ENCODE assay signal across 24 cellular contexts in genomic region chr7:100789055-100789454, GRCh38. TPM values are rescaled to one million over a fixed set of nuclear protein-coding genes. Genes with fewer than 3 reads are reported as not detected.
A peak's percentile ranks its signal among the peaks of the same experiment; 100 is the strongest.
DNase-seq lines count a peak whose midpoint lies in the region; TF ChIP-seq lines count a peak whose summit lies in the region.
"Had no signal": no experiment of that assay in that cellular context is flagged by ENCODE, and none has a peak within 500 bp of the region (broad histone marks: within the 10 kb centered on the region; RNA-seq: fewer than 3 reads in every experiment).

No MANE protein-coding gene starts in this region.

- H3K4me3 ChIP-seq in GM12864 (ENCODE audit: low read depth, low read length) (no peak overlapping the region), cardiac fibroblast (replicated peaks in 1 of 2; ENCODE audit: low read depth in 2 of 2, low read length in 2 of 2) (no peak overlapping the region)
- H3K4me3 ChIP-seq: BLaER1, coronary artery, hepatocyte, tibial nerve had no signal

- H3K4me3 Mint-ChIP-seq in HFFc6 (no peak overlapping the region), progenitor cell of endocrine pancreas (ENCODE audit: low read depth) (no peak overlapping the region)
- H3K4me3 Mint-ChIP-seq: activated naive CD8-positive, alpha-beta T cell treated with anti-CD3 and anti-CD28 coated beads, Interleukin-2, amount 50 U/mL, for 24 hours; stimulated activated naive CD8-positive, alpha-beta T cell treated with anti-CD3 and anti-CD28 coated beads, Interleukin-15, amount 100 ng/mL, for 72 hours; T-helper 1 cell treated with Interleukin-12 subunit alpha and Interleukin-12 subunit beta and Interleukin-4 antibody, amounts not matched to agents 30 μg/mL and 1 μg/mL, for 36 hours had no signal

- H3K27ac Mint-ChIP-seq in HFFc6, result no peak overlapping the region
- no peak overlapping the region for H3K27ac Mint-ChIP-seq in progenitor cell of endocrine pancreas
- H3K27ac Mint-ChIP-seq: activated naive CD8-positive, alpha-beta T cell treated with anti-CD3 and anti-CD28 coated beads, Interleukin-2, amount 50 U/mL, for 24 hours; T-helper 1 cell treated with Interleukin-12 subunit alpha and Interleukin-12 subunit beta and Interleukin-4 antibody, amounts not matched to agents 30 μg/mL and 1 μg/mL, for 36 hours had no signal

- peaks cover 7% of the 10 kb centered on the region; the same call in 1 of the 2 replicates for H3K9me3 Mint-ChIP-seq in HFFc6
- peaks cover 4% of the 10 kb centered on the region for H3K9me3 Mint-ChIP-seq in progenitor cell of endocrine pancreas (ENCODE audit: low read depth)
- H3K9me3 Mint-ChIP-seq: activated naive CD8-positive, alpha-beta T cell treated with anti-CD3 and anti-CD28 coated beads, Interleukin-2, amount 50 U/mL, for 24 hours; T-helper 1 cell treated with Interleukin-12 subunit alpha and Interleukin-12 subunit beta and Interleukin-4 antibody, amounts not matched to agents 30 μg/mL and 1 μg/mL, for 36 hours had no signal

- H3K36me3 Mint-ChIP-seq in HFFc6 (ENCODE audit: low read depth) (no peaks in the 10 kb centered on the region), progenitor cell of endocrine pancreas (ENCODE audit: insufficient read depth) (no peaks in the 10 kb centered on the region)

- peaks cover 1% of the 10 kb centered on the region for H3K4me1 Mint-ChIP-seq in HFFc6 (ENCODE audit: low read depth)
- H3K4me1 Mint-ChIP-seq in progenitor cell of endocrine pancreas (ENCODE audit: low read depth), result no peaks in the 10 kb centered on the region

- DNase-seq in GM12864 (ENCODE audit: low read depth) (no peak), HFFc6 (no peak), cardiac fibroblast (ENCODE audit: low read depth in 2 of 2) (no peak), progenitor cell of endocrine pancreas (ENCODE audit: low spot score, unreplicated experiment) (no peak), RPMI8226 (no peak), AG20443 (ENCODE audit: low spot score) (no peak), middle frontal gyrus (ENCODE audit: extremely low spot score, low spot score) (no peak)
- DNase-seq: activated CD4-positive, alpha-beta T cell treated with anti-CD3 and anti-CD28 coated beads, Interleukin-2, amount 50 U/mL, for 1 hour; activated naive CD8-positive, alpha-beta T cell treated with anti-CD3 and anti-CD28 coated beads, Interleukin-2, amount 50 U/mL, for 24 hours; islet precursor cell; Kasumi-1; NCI-H1092 treated with DMSO at 0.1 percent for 48 hours; NCI-H526; nucleus accumbens; retina; Right ventricle myocardium superior; stimulated activated CD4-positive, alpha-beta T cell treated with anti-CD3 and anti-CD28 coated beads, Interleukin-4, amount 100 ng/mL, for 4 hours; stimulated activated naive CD8-positive, alpha-beta T cell treated with anti-CD3 and anti-CD28 coated beads, Interleukin-15, amount 100 ng/mL, for 72 hours had no signal

- TF ChIP-seq CTCF in GM12864 (IDR thresholded peaks at IDR 0.05; ENCODE audit: low read depth, low read length, missing control alignments) (peak; percentile 30), HFFc6 (IDR thresholded peaks at IDR 0.05) (peak; percentile 41), cardiac fibroblast (IDR thresholded peaks at IDR 0.05; ENCODE audit: low read depth, low read length) (peak; percentile 16), progenitor cell of endocrine pancreas (IDR thresholded peaks at IDR 0.05; ENCODE audit: unreplicated experiment) (peak; percentile 35)

- H3K27me3 Mint-ChIP-seq in HFFc6 (ENCODE audit: insufficient read depth) (peaks cover 28% of the 10 kb centered on the region), progenitor cell of endocrine pancreas (peaks cover 6% of the 10 kb centered on the region)

RNA-seq across cellular contexts. Expression of gene EPHB4, which starts 38.3 kb away (rescaled TPM):
- 1 to 10 TPM; 3.8 to 10.0 (median 4.6) TPM for total RNA-seq in HFFc6 (2021; fragmentation: NEBNext Ultra II Directional; extraction: Animal tissue kit (Norgen Biotek cat#: 25700))
- 164 TPM in 2 replicates for total RNA-seq in progenitor cell of endocrine pancreas

RNA-seq across cellular contexts. Expression of gene ZAN, which starts 55.7 kb away (rescaled TPM):
- total RNA-seq in HFFc6 (2021; fragmentation: NEBNext Ultra II Directional; extraction: Animal tissue kit (Norgen Biotek cat#: 25700)), result not detected
- total RNA-seq in progenitor cell of endocrine pancreas, result not detected in 2 replicates
- total RNA-seq: hepatocyte, HT1080, Right ventricle myocardium superior, tibial nerve had no signal

Comparison
In these comparisons a context has a peak if more than half of its experiments do, and no peak if none do; other contexts are left out.
1. RNA of gene EPHB4, which starts 38.3 kb away (total RNA-seq): 164 TPM in progenitor cell of endocrine pancreas; 3.8 to 10.0 TPM in HFFc6; every median in the first group is over 10 times any median in the second.
2. Peak in every context shown above with its lines, with median percentiles within 50 percentile points of each other: CTCF ChIP-seq.